In genomic region chr19:4367781-4368127, GRCh38 we compare ENCODE assay signal across 11 cellular contexts. TPM values are rescaled to one million over a fixed set of nuclear protein-coding genes. Genes with fewer than 3 reads are reported as not detected.
DNase-seq lines count a peak whose midpoint lies in the region; ATAC-seq, FAIRE-seq and TF ChIP-seq lines count a peak whose summit lies in the region.
"Had no signal": no experiment of that assay in that cellular context is flagged by ENCODE, and none has a peak within 500 bp of the region (broad histone marks: within the 10 kb centered on the region; RNA-seq: fewer than 3 reads in every experiment).

No MANE protein-coding gene starts in this region.

- H3K9me3 ChIP-seq in kidney (ENCODE audit: control insufficient read depth in 1 of 2, low read length in 2 of 2), result no peaks in the 10 kb centered on the region
- H3K9me3 ChIP-seq in SK-N-SH, result no peaks in the 10 kb centered on the region
- H3K9me3 ChIP-seq: A549 had no signal

- no peak for TF ChIP-seq EP300 in SK-N-SH (IDR thresholded peaks at IDR 0.05; ENCODE audit: borderline replicate concordance in 1 of 2, low read depth in 1 of 2, low read length in 1 of 2)

- no peak for FAIRE-seq in kidney (lab: Jason Lieb, UNC)
- FAIRE-seq: A549 had no signal

- H3K4me1 ChIP-seq in kidney (ENCODE audit: control insufficient read depth in 1 of 2, insufficient read depth in 1 of 2, low read depth in 1 of 2, low read length in 2 of 2) (peaks cover 24 to 29% of the 10 kb centered on the region in 2 donors), SK-N-SH (ENCODE audit: control insufficient read depth in 1 of 2, insufficient read depth in 2 of 2, low read depth in 1 of 2, low read length in 1 of 2) (peaks cover 7 to 30% of the 10 kb centered on the region in 2 experiments; a peak in 2 of 4 replicates)

- ATAC-seq in activated CD4-positive, alpha-beta T cell treated with anti-CD3 and anti-CD28 coated beads for 36 hours, result no peak
- ATAC-seq in activated naive CD4-positive, alpha-beta T cell treated with anti-CD3 and anti-CD28 coated beads, Interleukin-2, amount 50 U/mL, for 72 hours, result no peak
- no peak for ATAC-seq in stimulated activated naive B cell treated with anti-CD40 and anti-IgM and Interleukin-4, amounts not matched to agents 10 μg/mL and 1 μg/mL and 100 μg/mL, for 72 hours (replicated peaks)
- ATAC-seq in GM19452 (IDR thresholded peaks at IDR 0.05; ENCODE audit: unreplicated experiment), result no peak
- ATAC-seq: A549 had no signal

- peak overlapping the region; percentile 93 for H3K27ac Mint-ChIP-seq in activated CD4-positive, alpha-beta T cell treated with anti-CD3 and anti-CD28 coated beads for 36 hours
- peak overlapping the region; percentile 55 to 97 for H3K27ac Mint-ChIP-seq in activated naive CD4-positive, alpha-beta T cell treated with anti-CD3 and anti-CD28 coated beads, Interleukin-2, amount 50 U/mL, for 72 hours
- peak overlapping the region; percentile 95 for H3K27ac Mint-ChIP-seq in stimulated activated naive B cell treated with anti-CD40 and anti-IgM and Interleukin-4, amounts not matched to agents 10 μg/mL and 1 μg/mL and 100 μg/mL, for 72 hours

- TF ChIP-seq CTCF in kidney (IDR thresholded peaks at IDR 0.05; ENCODE audit: borderline replicate concordance, extremely low read depth, insufficient read depth), result no peak
- no peak for TF ChIP-seq CTCF in SK-N-SH (IDR thresholded peaks at IDR 0.05)

- peaks cover 3% of the 10 kb centered on the region for H3F3A ChIP-seq in SK-N-SH (replicated peaks; ENCODE audit: insufficient read depth)

- CTCF ChIA-PET in activated CD4-positive, alpha-beta T cell treated with anti-CD3 and anti-CD28 coated beads for 36 hours (lab: Charles Lee), result interaction anchor here (3.4 kb wide), 1 partner anchor 15 kb away, joined by 16 read pairs; no protein-coding TSS in a partner anchor
- CTCF ChIA-PET in SK-N-SH (lab: Yijun Ruan, JAX), result interaction anchor here (0.6 to 8.5 kb wide), 5 partner anchors 9 to 33 kb away, joined by 3 to 84 read pairs (median 6); partner anchors contain the start of gene SH3GL1

- no peak overlapping the region for H3K4me3 Mint-ChIP-seq in activated CD4-positive, alpha-beta T cell treated with anti-CD3 and anti-CD28 coated beads for 36 hours
- peak overlapping the region; percentile 56 to 57 for H3K4me3 Mint-ChIP-seq in stimulated activated naive B cell treated with anti-CD40 and anti-IgM and Interleukin-4, amounts not matched to agents 10 μg/mL and 1 μg/mL and 100 μg/mL, for 72 hours

- peaks cover 6% of the 10 kb centered on the region for H3K36me3 Mint-ChIP-seq in activated CD4-positive, alpha-beta T cell treated with anti-CD3 and anti-CD28 coated beads for 36 hours (ENCODE audit: low read depth)
- H3K36me3 Mint-ChIP-seq in activated naive CD4-positive, alpha-beta T cell treated with anti-CD3 and anti-CD28 coated beads, Interleukin-2, amount 50 U/mL, for 72 hours, result no peaks in the 10 kb centered on the region
- H3K36me3 Mint-ChIP-seq in stimulated activated naive B cell treated with anti-CD40 and anti-IgM and Interleukin-4, amounts not matched to agents 10 μg/mL and 1 μg/mL and 100 μg/mL, for 72 hours, result peaks cover 35 to 53% of the 10 kb centered on the region in 2 donors

- no peaks in the 10 kb centered on the region for H3K9me3 Mint-ChIP-seq in activated CD4-positive, alpha-beta T cell treated with anti-CD3 and anti-CD28 coated beads for 36 hours (ENCODE audit: low read depth)
- H3K9me3 Mint-ChIP-seq in activated naive CD4-positive, alpha-beta T cell treated with anti-CD3 and anti-CD28 coated beads, Interleukin-2, amount 50 U/mL, for 72 hours, result no peaks in the 10 kb centered on the region
- no peaks in the 10 kb centered on the region for H3K9me3 Mint-ChIP-seq in stimulated activated naive B cell treated with anti-CD40 and anti-IgM and Interleukin-4, amounts not matched to agents 10 μg/mL and 1 μg/mL and 100 μg/mL, for 72 hours

- H3K4me3 ChIP-seq in kidney (ENCODE audit: low read length in 2 of 2) (no peak overlapping the region), SK-N-SH (ENCODE audit: low read depth in 2 of 2, low read length in 1 of 2) (no peak overlapping the region)
- H3K4me3 ChIP-seq: A549, SK-N-MC had no signal

- no peaks in the 10 kb centered on the region for H3K9me2 ChIP-seq in SK-N-SH

- H4K20me1 ChIP-seq in SK-N-SH (ENCODE audit: insufficient read depth), result peaks cover 11% of the 10 kb centered on the region; the same call in 1 of the 2 replicates

- peaks cover 56% of the 10 kb centered on the region for H3K79me2 ChIP-seq in SK-N-SH (ENCODE audit: insufficient read depth)

- H3K4me1 Mint-ChIP-seq in activated CD4-positive, alpha-beta T cell treated with anti-CD3 and anti-CD28 coated beads for 36 hours, result peaks cover 34% of the 10 kb centered on the region
- H3K4me1 Mint-ChIP-seq in stimulated activated naive B cell treated with anti-CD40 and anti-IgM and Interleukin-4, amounts not matched to agents 10 μg/mL and 1 μg/mL and 100 μg/mL, for 72 hours, result peaks cover 45 to 57% of the 10 kb centered on the region in 2 donors

- no peak for DNase-seq in activated CD4-positive, alpha-beta T cell treated with anti-CD3 and anti-CD28 coated beads for 36 hours
- DNase-seq in activated CD4-positive, alpha-beta T cell treated with anti-CD3 and anti-CD28 coated beads for 4 hours, result no peak
- DNase-seq in activated naive CD4-positive, alpha-beta T cell treated with anti-CD3 and anti-CD28 coated beads, Interleukin-2, amount 50 U/mL, for 72 hours (ENCODE audit: low spot score in 2 of 2), result no peak
- peak; percentile 74 for DNase-seq in kidney
- no peak for DNase-seq in stimulated activated naive B cell treated with anti-CD40 and anti-IgM and Interleukin-4, amounts not matched to agents 10 μg/mL and 1 μg/mL and 100 μg/mL, for 72 hours
- no peak for DNase-seq in SK-N-SH
- no peak for DNase-seq in COLO668 (lab: John Stamatoyannopoulos, UW; ENCODE audit: unreplicated experiment)
- DNase-seq: NCI-H2227 treated with DMSO at 0.1 percent for 48 hours had no signal

- peaks cover 8 to 20% of the 10 kb centered on the region in 2 donors for H3K36me3 ChIP-seq in kidney (ENCODE audit: control insufficient read depth in 1 of 2, insufficient read depth in 2 of 2, low read length in 2 of 2)
- H3K36me3 ChIP-seq in SK-N-SH (replicated peaks in 1 of 2; ENCODE audit: control insufficient read depth in 1 of 2, insufficient read depth in 2 of 2, low read length in 1 of 2), result peaks cover 0 to 25% of the 10 kb centered on the region in 2 experiments

- no peak for TF ChIP-seq RAD21 in SK-N-SH (IDR thresholded peaks at IDR 0.05; ENCODE audit: low read length)

- peak overlapping the region; percentile 48 to 72 for H3K27ac ChIP-seq in kidney (ENCODE audit: low read depth in 2 of 2, low read length in 2 of 2)
- peak overlapping the region in 1 of 2 experiments; percentile 64; a peak in 1 of 4 replicates for H3K27ac ChIP-seq in SK-N-SH (ENCODE audit: low read depth in 2 of 2, low read length in 1 of 2)
- H3K27ac ChIP-seq: SK-N-MC had no signal

- H2AFZ ChIP-seq in SK-N-SH (ENCODE audit: low read depth), result no peak overlapping the region

- POLR2A ChIA-PET in activated CD4-positive, alpha-beta T cell treated with anti-CD3 and anti-CD28 coated beads for 36 hours (lab: Charles Lee), result interaction anchor here (0.7 kb wide), 1 partner anchor 265 kb away, joined by 3 read pairs; no protein-coding TSS in a partner anchor
- POLR2A ChIA-PET in SK-N-SH (lab: Yijun Ruan, JAX), result no interaction called here

- no peaks in the 10 kb centered on the region for H3K27me3 Mint-ChIP-seq in activated CD4-positive, alpha-beta T cell treated with anti-CD3 and anti-CD28 coated beads for 36 hours
- no peaks in the 10 kb centered on the region for H3K27me3 Mint-ChIP-seq in stimulated activated naive B cell treated with anti-CD40 and anti-IgM and Interleukin-4, amounts not matched to agents 10 μg/mL and 1 μg/mL and 100 μg/mL, for 72 hours

- no peak overlapping the region for H3K4me2 ChIP-seq in SK-N-SH
- H3K4me2 ChIP-seq: A549 had no signal

- H3K9ac ChIP-seq in kidney (ENCODE audit: low read length in 2 of 2), result peak overlapping the region in 1 of 2 donors; percentile 5
- no peak overlapping the region for H3K9ac ChIP-seq in SK-N-SH

- intact Hi-C loops in activated CD4-positive, alpha-beta T cell treated with anti-CD3 and anti-CD28 coated beads for 36 hours (cut with DNase I, micrococcal nuclease), result no loop called here
- intact Hi-C loops in kidney (cut with DNase I), result no loop called here

- no peaks in the 10 kb centered on the region for H3K27me3 ChIP-seq in SK-N-SH (ENCODE audit: insufficient read depth)

- 78% methylated on average over 4 of the region's 13 CpGs for WGBS in SK-N-SH (ENCODE audit: low lambda C conversion rate)

RNA-seq across cellular contexts. Expression of gene MPND, which starts 24.4 kb away (rescaled TPM):
- 10 to 100 TPM; 12.6 to 18.0 TPM for total RNA-seq in activated CD4-positive, alpha-beta T cell treated with anti-CD3 and anti-CD28 coated beads for 36 hours
- 10 to 100 TPM; 18.4 to 22.0 TPM for total RNA-seq in activated naive CD4-positive, alpha-beta T cell treated with anti-CD3 and anti-CD28 coated beads, Interleukin-2, amount 50 U/mL, for 72 hours
- total RNA-seq in kidney, result 24.1 TPM
- 43.5 TPM for polyA plus RNA-seq in kidney (ENCODE audit: insufficient read depth, low read depth, low replicate concordance)
- 18.7 and 21.3 TPM in 2 replicates for polyA plus RNA-seq in SK-N-SH (2012; rRNA removed)
- 9.7 and 14.7 TPM in 2 replicates for polyA plus RNA-seq in SK-N-SH (2012; cell fraction: cytosol; rRNA removed)
- polyA plus RNA-seq in SK-N-SH (2012; cell fraction: nucleus; rRNA removed), result 23.4 and 26.0 TPM in 2 replicates

RNA-seq across cellular contexts. Expression of gene STAP2, which starts 29.1 kb away (rescaled TPM):
- total RNA-seq in activated CD4-positive, alpha-beta T cell treated with anti-CD3 and anti-CD28 coated beads for 36 hours, result 10 to 100 TPM; 11.0 to 11.5 TPM
- 10 to 100 TPM; 17.4 to 22.3 TPM for total RNA-seq in activated naive CD4-positive, alpha-beta T cell treated with anti-CD3 and anti-CD28 coated beads, Interleukin-2, amount 50 U/mL, for 72 hours
- total RNA-seq in kidney, result 32.3 TPM
- 61.5 TPM for polyA plus RNA-seq in kidney (ENCODE audit: insufficient read depth, low read depth, low replicate concordance)
- polyA plus RNA-seq in SK-N-SH (2012; rRNA removed), result 6.0 and 7.6 TPM in 2 replicates
- 2.8 and 2.9 TPM in 2 replicates for polyA plus RNA-seq in SK-N-SH (2012; cell fraction: cytosol; rRNA removed)
- 5.6 and 6.1 TPM in 2 replicates for polyA plus RNA-seq in SK-N-SH (2012; cell fraction: nucleus; rRNA removed)

RNA-seq across cellular contexts. Expression of gene SH3GL1, which starts 32.6 kb away (rescaled TPM):
- total RNA-seq in activated CD4-positive, alpha-beta T cell treated with anti-CD3 and anti-CD28 coated beads for 36 hours, result 10 to 100 TPM; 42.0 to 46.8 TPM
- 10 to 100 TPM; 40.9 to 53.4 TPM for total RNA-seq in activated naive CD4-positive, alpha-beta T cell treated with anti-CD3 and anti-CD28 coated beads, Interleukin-2, amount 50 U/mL, for 72 hours
- total RNA-seq in kidney, result 52.7 TPM
- polyA plus RNA-seq in kidney (ENCODE audit: insufficient read depth, low read depth, low replicate concordance) (34.8 TPM), SK-N-SH (2012; rRNA removed) (62.5 and 82.8 TPM in 2 replicates)
- polyA plus RNA-seq in SK-N-SH (2012; cell fraction: cytosol; rRNA removed), result 34.7 and 53.5 TPM in 2 replicates
- 48.5 and 52.9 TPM in 2 replicates for polyA plus RNA-seq in SK-N-SH (2012; cell fraction: nucleus; rRNA removed)

RNA-seq across cellular contexts. Expression of gene CHAF1A, which starts 34.7 kb away (rescaled TPM):
- total RNA-seq in activated CD4-positive, alpha-beta T cell treated with anti-CD3 and anti-CD28 coated beads for 36 hours, result 10 to 100 TPM; 77.0 to 78.9 TPM
- total RNA-seq in activated naive CD4-positive, alpha-beta T cell treated with anti-CD3 and anti-CD28 coated beads, Interleukin-2, amount 50 U/mL, for 72 hours, result 10 to 100 TPM; 67.1 to 93.6 TPM
- 10.0 TPM for total RNA-seq in kidney
- 2.7 TPM for polyA plus RNA-seq in kidney (ENCODE audit: insufficient read depth, low read depth, low replicate concordance)
- 13.2 and 18.0 TPM in 2 replicates for polyA plus RNA-seq in SK-N-SH (2012; rRNA removed)
- polyA plus RNA-seq in SK-N-SH (2012; cell fraction: cytosol; rRNA removed), result 12.9 and 15.0 TPM in 2 replicates
- polyA plus RNA-seq in SK-N-SH (2012; cell fraction: nucleus; rRNA removed), result 23.9 and 29.4 TPM in 2 replicates
